Comparison of ENCODE assay signal across 16 cellular contexts in the genomic region with DNA sequence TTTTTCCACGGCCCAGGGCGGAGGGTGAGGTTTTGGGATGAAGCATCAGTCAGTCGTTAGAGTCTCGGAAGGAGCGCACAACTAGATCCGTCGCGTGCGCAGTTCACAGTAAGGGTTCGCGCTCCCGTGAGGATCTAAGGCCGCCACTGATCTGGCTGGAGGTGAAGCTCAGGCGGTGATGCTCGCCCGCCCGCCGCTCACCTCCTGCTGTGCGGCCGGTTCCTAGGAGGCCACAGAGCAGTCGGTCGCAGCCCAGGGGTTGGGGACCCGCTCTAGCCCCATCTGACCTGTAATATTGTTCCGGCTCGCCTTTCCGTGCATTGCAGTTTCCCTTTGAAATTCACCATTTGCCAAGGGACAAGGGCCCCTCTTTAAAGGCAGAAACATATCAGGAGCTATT.
DNase-seq lines count a peak whose midpoint lies in the region; ATAC-seq and TF ChIP-seq lines count a peak whose summit lies in the region.
"Had no signal": no experiment of that assay in that cellular context is flagged by ENCODE, and none has a peak within 500 bp of the region (broad histone marks: within the 10 kb centered on the region; RNA-seq: fewer than 3 reads in every experiment).

No MANE protein-coding gene starts in this region.

- intact Hi-C loops in testis (cut with DNase I; ENCODE audit: low total_unique reads), result no loop called here

- CTCF ChIA-PET in RWPE1 (lab: Yijun Ruan, JAX), result interaction anchor here (0.6 kb wide), 1 partner anchor 54 kb away, joined by 3 read pairs; no protein-coding TSS in a partner anchor
- CTCF ChIA-PET in CD8-positive, alpha-beta memory T cell (lab: Charles Lee), result no interaction called here

- TF ChIP-seq POLR2A in testis (IDR thresholded peaks at IDR 0.05), result no peak

- no peaks in the 10 kb centered on the region for H3K27me3 ChIP-seq in testis
- H3K27me3 ChIP-seq in CD8-positive, alpha-beta memory T cell (ENCODE audit: insufficient read depth, low read length, poor library complexity, severe bottlenecking), result no peaks in the 10 kb centered on the region

- H3K4me1 ChIP-seq in testis, result no peaks in the 10 kb centered on the region
- no peaks in the 10 kb centered on the region for H3K4me1 ChIP-seq in CD8-positive, alpha-beta memory T cell (ENCODE audit: insufficient read depth, low read length)

- no peak overlapping the region for H3K4me3 Mint-ChIP-seq in nephron progenitor cell
- no peak overlapping the region for H3K4me3 Mint-ChIP-seq in CD8-positive, alpha-beta memory T cell
- H3K4me3 Mint-ChIP-seq: CD4-positive, alpha-beta T cell; HFFc6 had no signal

- H3K27me3 Mint-ChIP-seq in nephron progenitor cell (ENCODE audit: low read depth, poor library complexity), result peaks cover 16% of the 10 kb centered on the region
- H3K27me3 Mint-ChIP-seq in CD8-positive, alpha-beta memory T cell, result peaks cover 0 to 4% of the 10 kb centered on the region in 2 donors

- ATAC-seq in GM21576 (IDR thresholded peaks at IDR 0.05; ENCODE audit: unreplicated experiment) (no peak), HG02852 (IDR thresholded peaks at IDR 0.05; ENCODE audit: unreplicated experiment) (no peak)
- ATAC-seq: HCT116 had no signal

- no peaks in the 10 kb centered on the region for H3K36me3 Mint-ChIP-seq in nephron progenitor cell (ENCODE audit: low read depth)
- H3K36me3 Mint-ChIP-seq in CD8-positive, alpha-beta memory T cell, result no peaks in the 10 kb centered on the region

- no peak for DNase-seq in RWPE1 (ENCODE audit: low spot score)
- DNase-seq in nephron progenitor cell, result no peak
- DNase-seq in testis, result no peak
- no peak for DNase-seq in CD8-positive, alpha-beta memory T cell
- DNase-seq: AML-193; CD4-positive, alpha-beta T cell; DMS153; DMS79; GDM1; GM23248; HFFc6; KG1 had no signal

- WGBS in testis, 2 donors, result 79 to 82% methylated on average over 21 to 26 of the region's 26 CpGs

- peaks cover 20% of the 10 kb centered on the region for H3K4me1 Mint-ChIP-seq in nephron progenitor cell
- no peaks in the 10 kb centered on the region for H3K4me1 Mint-ChIP-seq in CD8-positive, alpha-beta memory T cell

- no peaks in the 10 kb centered on the region for H3K36me3 ChIP-seq in testis (ENCODE audit: low read depth, missing control alignments)
- no peaks in the 10 kb centered on the region for H3K36me3 ChIP-seq in CD8-positive, alpha-beta memory T cell (ENCODE audit: insufficient read depth, low read length)

- no peaks in the 10 kb centered on the region for H3K9me3 ChIP-seq in testis
- no peaks in the 10 kb centered on the region for H3K9me3 ChIP-seq in CD8-positive, alpha-beta memory T cell (ENCODE audit: low read length)

- H3K27ac ChIP-seq in RWPE1, result peak overlapping the region; percentile 91
- H3K27ac ChIP-seq in testis, result no peak overlapping the region
- no peak overlapping the region for H3K27ac ChIP-seq in CD8-positive, alpha-beta memory T cell (ENCODE audit: low read depth, low read length)
- H3K27ac ChIP-seq: C4-2B, GM23248 had no signal

- POLR2A ChIA-PET in RWPE1 (lab: Yijun Ruan, JAX; ENCODE audit: low non-redundant PET), result no interaction called here
- POLR2A ChIA-PET in CD8-positive, alpha-beta memory T cell (lab: Charles Lee), result no interaction called here

- H3K27ac Mint-ChIP-seq in nephron progenitor cell, result peak overlapping the region; percentile 42
- H3K27ac Mint-ChIP-seq in CD8-positive, alpha-beta memory T cell, result no peak overlapping the region
- H3K27ac Mint-ChIP-seq: CD4-positive, alpha-beta T cell; HFFc6 had no signal

- H3K4me3 ChIP-seq in testis, result peak overlapping the region; percentile 2 to 10
- no peak overlapping the region for H3K4me3 ChIP-seq in CD8-positive, alpha-beta memory T cell (ENCODE audit: low read length)
- H3K4me3 ChIP-seq: GM23248 had no signal

- H3K9me3 Mint-ChIP-seq in nephron progenitor cell, result peaks cover 31% of the 10 kb centered on the region
- peaks cover 0 to 7% (median 0%) of the 10 kb centered on the region in 5 donors for H3K9me3 Mint-ChIP-seq in CD8-positive, alpha-beta memory T cell
- H3K9me3 Mint-ChIP-seq: CD4-positive, alpha-beta T cell; HFFc6 had no signal

- TF ChIP-seq CTCF in RWPE1 (conservative IDR thresholded peaks at IDR 0.05; ENCODE audit: low read depth), result no peak
- no peak for TF ChIP-seq CTCF in nephron progenitor cell (IDR thresholded peaks at IDR 0.05)
- TF ChIP-seq CTCF in testis (IDR thresholded peaks at IDR 0.05), result no peak
